Comparison of ENCODE assay signal across 8 cellular contexts in genomic region chr16:24986512-24987303, GRCh38. TPM values are rescaled to one million over a fixed set of nuclear protein-coding genes. Genes with fewer than 3 reads are reported as not detected.
A peak's percentile ranks its signal among the peaks of the same experiment; 100 is the strongest.
DNase-seq lines count a peak whose midpoint lies in the region; ATAC-seq and TF ChIP-seq lines count a peak whose summit lies in the region.

No MANE protein-coding gene starts in this region.

- H3K4me1 Mint-ChIP-seq in nephron (peaks cover 44% of the 10 kb centered on the region), H9 (peaks cover 12 to 16% of the 10 kb centered on the region in 2 experiments; a peak in 3 of 4 replicates)

- no peak overlapping the region for H3K4me2 ChIP-seq in H9 (ENCODE audit: insufficient read depth, insufficient read length, low read length)

- H3K4me1 ChIP-seq in duodenal mucosa (ENCODE audit: control insufficient read depth in 1 of 2, insufficient read depth in 2 of 2, low read length in 2 of 2) (peaks cover 51 to 60% of the 10 kb centered on the region in 2 donors), H9 (ENCODE audit: insufficient read depth, low read length) (no peaks in the 10 kb centered on the region; the same call in 1 of the 2 replicates)

- no peak overlapping the region for H3K14ac ChIP-seq in H9 (ENCODE audit: insufficient read depth, low read length)

- H2AFZ ChIP-seq in H9 (ENCODE audit: low read length) = no peak overlapping the region

- H3K27ac ChIP-seq in duodenal mucosa (ENCODE audit: low read depth, low read length) = peak overlapping the region; percentile 33
- H3K27ac ChIP-seq in H9 (ENCODE audit: insufficient read length, low read depth, low read length) = no peak overlapping the region

- H3K9me3 Mint-ChIP-seq in nephron (peaks cover 2% of the 10 kb centered on the region), H9 (no peaks in the 10 kb centered on the region)

- peaks cover 20% of the 10 kb centered on the region for H3K79me1 ChIP-seq in H9 (ENCODE audit: insufficient read depth, low read depth, low read length, poor library complexity, severe bottlenecking)

- no peak overlapping the region for H4K91ac ChIP-seq in H9 (ENCODE audit: insufficient read length, low read depth, low read length)

- H3K36me3 Mint-ChIP-seq in nephron (ENCODE audit: low read depth) (peaks cover 8% of the 10 kb centered on the region), H9 (ENCODE audit: insufficient read depth in 1 of 3, low read depth in 3 of 3) (no peaks in the 10 kb centered on the region; a peak in 1 of 7 replicates)

- H2BK5ac ChIP-seq in H9 (ENCODE audit: insufficient read length, low read length) = no peak overlapping the region

- no peaks in the 10 kb centered on the region for H3K23me2 ChIP-seq in H9 (ENCODE audit: insufficient read length, low read depth, low read length, poor library complexity, severe bottlenecking)

- no peak overlapping the region for H3T11ph ChIP-seq in H9 (ENCODE audit: low read length)

- H3K27ac Mint-ChIP-seq in nephron (peak overlapping the region; percentile 61 to 77 (median 74)), H9 (peak overlapping the region in 1 of 3 experiments; percentile 8; a peak in 2 of 7 replicates)

- ATAC-seq in GM19463 (IDR thresholded peaks at IDR 0.05; ENCODE audit: unreplicated experiment) = no peak

- H4K5ac ChIP-seq in H9 (ENCODE audit: insufficient read length, low read depth, low read length) = no peak overlapping the region

- no peaks in the 10 kb centered on the region for H3K27me3 ChIP-seq in duodenal mucosa (ENCODE audit: control insufficient read depth in 1 of 2, insufficient read depth in 2 of 2, low read length in 2 of 2)
- H3K27me3 ChIP-seq in H9 (ENCODE audit: insufficient read depth, low read length) = no peaks in the 10 kb centered on the region

- H3K36me3 ChIP-seq in duodenal mucosa (ENCODE audit: control insufficient read depth in 1 of 2, insufficient read depth in 2 of 2, low read length in 2 of 2) = no peaks in the 10 kb centered on the region

- no peak overlapping the region for H2AK5ac ChIP-seq in H9 (ENCODE audit: insufficient read length, low read length)

- WGBS in H9 (ENCODE audit: extremely low coverage, insufficient read length, low lambda C conversion rate) = no CpG with 5 or more reads among the region's 9 CpGs

- no peak overlapping the region for H3K4ac ChIP-seq in H9 (ENCODE audit: low read depth, low read length)

- H2BK120ac ChIP-seq in H9 (ENCODE audit: low read depth, low read length, poor library complexity, severe bottlenecking) = no peak overlapping the region

- no peak overlapping the region for H4K8ac ChIP-seq in H9 (replicated peaks; ENCODE audit: insufficient read length, low read depth, low read length)

- no peaks in the 10 kb centered on the region for H4K20me1 ChIP-seq in H9 (ENCODE audit: control insufficient read depth, insufficient read depth, insufficient read length)

- no peak overlapping the region for H3K4me3 Mint-ChIP-seq in nephron
- no peak overlapping the region for H3K4me3 Mint-ChIP-seq in H9

- H3K9ac ChIP-seq in duodenal mucosa (ENCODE audit: low read depth in 1 of 2, low read length in 2 of 2) (peak overlapping the region in 1 of 2 donors; percentile 28), H9 (ENCODE audit: extremely low read depth, insufficient read length, low read length) (no peak overlapping the region)

- H3K23ac ChIP-seq in H9 (ENCODE audit: insufficient read length, low read depth, low read length) = no peak overlapping the region

- peak; percentile 88 for DNase-seq in ELR (ENCODE audit: low read depth)
- DNase-seq in NOMO-1 (lab: John Stamatoyannopoulos, UW; ENCODE audit: unreplicated experiment in 2 of 2) = peak; percentile 61 to 70
- no peak for DNase-seq in NCI-H146 treated with DMSO at 0.1 percent for 48 hours (lab: John Stamatoyannopoulos, UW; ENCODE audit: unreplicated experiment)
- no peak for DNase-seq in H9
- no peak for DNase-seq in midbrain (lab: John Stamatoyannopoulos, UW)

- H3K79me2 ChIP-seq in H9 (ENCODE audit: insufficient read depth, low read length) = peaks cover 19% of the 10 kb centered on the region; the same call in 1 of the 2 replicates

- H3K27me3 Mint-ChIP-seq in nephron (ENCODE audit: low read depth) (no peaks in the 10 kb centered on the region), H9 (ENCODE audit: low read depth) (no peaks in the 10 kb centered on the region)

- H3K4me3 ChIP-seq in duodenal mucosa (ENCODE audit: low read depth in 1 of 2, low read length in 2 of 2) = no peak overlapping the region

- H3K9me3 ChIP-seq in duodenal mucosa (ENCODE audit: control insufficient read depth in 1 of 2, low read length in 2 of 2) (no peaks in the 10 kb centered on the region), H9 (ENCODE audit: control insufficient read depth, low read depth, low read length) (no peaks in the 10 kb centered on the region)

- no peak overlapping the region for H2BK12ac ChIP-seq in H9 (ENCODE audit: insufficient read length, low read depth, low read length)

- no peak overlapping the region for H3K18ac ChIP-seq in H9 (ENCODE audit: insufficient read length, low read depth, low read length)

- no peak overlapping the region for H2BK20ac ChIP-seq in H9 (ENCODE audit: low read depth, low read length, poor library complexity, severe bottlenecking)

- H2BK15ac ChIP-seq in H9 (ENCODE audit: low read depth, low read length) = no peak overlapping the region

- TF ChIP-seq CTCF in nephron (IDR thresholded peaks at IDR 0.05; ENCODE audit: unreplicated experiment in 3 of 3) = no peak
- TF ChIP-seq CTCF in H9 (conservative IDR thresholded peaks at IDR 0.05) = no peak

- no peak overlapping the region for H3K56ac ChIP-seq in H9 (ENCODE audit: insufficient read length, low read depth, low read length)

RNA-seq across cellular contexts. Expression of gene ARHGAP17, which starts 28.5 kb away (rescaled TPM):
- total RNA-seq in H9 (2021) = 83.4 and 89.7 TPM in 2 replicates

Comparison
In these comparisons a context has a peak if more than half of its experiments do, and no peak if none do; other contexts are left out.
1. DNase-seq: peak in ELR (single experiment) and NOMO-1 (2 of 2); none in NCI-H146 treated with DMSO at 0.1 percent for 48 hours (single experiment), H9 (single experiment) and midbrain (single experiment).